18 cellular contexts compared by ENCODE assay signal in the genomic region with DNA sequence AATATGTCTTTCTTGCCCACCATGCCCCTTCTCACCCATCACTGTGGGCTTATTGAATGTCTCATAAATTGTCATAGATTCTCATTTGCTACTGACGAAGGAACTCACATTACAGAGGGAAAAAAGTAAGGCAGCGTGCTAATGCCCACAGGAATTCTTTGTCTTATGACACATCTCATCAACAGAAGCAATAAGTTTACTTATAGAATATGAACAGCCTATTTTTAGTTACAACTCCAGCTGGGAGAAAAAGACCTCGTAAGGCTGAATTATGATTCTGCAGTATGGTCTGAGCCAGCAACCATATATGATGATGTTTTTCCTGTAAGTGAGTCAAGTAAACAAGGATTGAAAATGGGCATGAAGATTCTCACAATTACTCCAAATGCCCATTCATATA. TPM values are rescaled to one million over a fixed set of nuclear protein-coding genes. Genes with fewer than 3 reads are reported as not detected.
DNase-seq lines count a peak whose midpoint lies in the region; ATAC-seq and TF ChIP-seq lines count a peak whose summit lies in the region.
"Had no signal": no experiment of that assay in that cellular context is flagged by ENCODE, and none has a peak within 500 bp of the region (broad histone marks: within the 10 kb centered on the region; RNA-seq: fewer than 3 reads in every experiment).

No MANE protein-coding gene starts in this region.

- DNase-seq in Panc1 (ENCODE audit: low read depth, low spot score) (peak; percentile 30), chondrocyte (ENCODE audit: low spot score) (no peak), mesendoderm (no peak), T-helper 9 cell (no peak), GM23248 (no peak)
- DNase-seq: CD8-positive, alpha-beta T cell; COR-L47; DMS153; DMS79 treated with DMSO at 0.1 percent for 48 hours; EL; GDM1; H9 had no signal

- H3K36me3 ChIP-seq in Panc1 (ENCODE audit: control insufficient read depth, insufficient read depth, low read length) (no peaks in the 10 kb centered on the region), mesendoderm (ENCODE audit: control insufficient read depth, insufficient read depth, low read length) (no peaks in the 10 kb centered on the region), GM23248 (ENCODE audit: low read depth) (no peaks in the 10 kb centered on the region)

- no peaks in the 10 kb centered on the region for H4K20me1 ChIP-seq in GM23248 (ENCODE audit: insufficient read depth)

- H2BK5ac ChIP-seq in mesendoderm (ENCODE audit: low read length) = no peak overlapping the region

- H3K23ac ChIP-seq in mesendoderm (ENCODE audit: low read length) = no peak overlapping the region

- no peak overlapping the region for H3K4me2 ChIP-seq in mesendoderm (ENCODE audit: low read length)
- no peak overlapping the region for H3K4me2 ChIP-seq in GM23248 (ENCODE audit: unreplicated experiment)
- H3K4me2 ChIP-seq: A549, GM23338 had no signal

- H3K9me3 Mint-ChIP-seq in chondrocyte (ENCODE audit: low read depth) = no peaks in the 10 kb centered on the region
- H3K9me3 Mint-ChIP-seq: CD8-positive, alpha-beta T cell; IgD-negative memory B cell had no signal

- no peak overlapping the region for H2BK120ac ChIP-seq in mesendoderm (ENCODE audit: low read depth, low read length)

- CTCF ChIA-PET in Panc1 (lab: Charles Lee) = no interaction called here

- no peaks in the 10 kb centered on the region for H3K4me1 ChIP-seq in Panc1 (ENCODE audit: control insufficient read depth, insufficient read depth, low read length)
- peaks cover 2% of the 10 kb centered on the region for H3K4me1 ChIP-seq in mesendoderm (ENCODE audit: control insufficient read depth, low read depth, low read length)
- H3K4me1 ChIP-seq in GM23248 (ENCODE audit: insufficient read depth) = no peaks in the 10 kb centered on the region
- H3K4me1 ChIP-seq: A549 had no signal

- TF ChIP-seq CTCF in Panc1 (IDR thresholded peaks at IDR 0.05) (no peak), chondrocyte (IDR thresholded peaks at IDR 0.05) (no peak)

- H4K8ac ChIP-seq in mesendoderm (ENCODE audit: low read depth, low read length) = no peak overlapping the region

- no peak overlapping the region for H3K56ac ChIP-seq in mesendoderm (ENCODE audit: low read length)

- ATAC-seq in Panc1 (no peak), GM18502 (IDR thresholded peaks at IDR 0.05; ENCODE audit: poor library complexity, unreplicated experiment) (no peak), GM19463 (IDR thresholded peaks at IDR 0.05; ENCODE audit: unreplicated experiment) (no peak)
- ATAC-seq: A549; CD8-positive, alpha-beta T cell; GM23338 had no signal

- no peaks in the 10 kb centered on the region for H3K79me2 ChIP-seq in mesendoderm (ENCODE audit: control insufficient read depth, insufficient read depth, low read length)
- no peaks in the 10 kb centered on the region for H3K79me2 ChIP-seq in GM23248 (ENCODE audit: insufficient read depth)

- no peaks in the 10 kb centered on the region for H3K27me3 ChIP-seq in Panc1 (ENCODE audit: control insufficient read depth, insufficient read depth, low read length)
- H3K27me3 ChIP-seq in mesendoderm (ENCODE audit: insufficient read depth, low read length, poor library complexity) = no peaks in the 10 kb centered on the region
- H3K27me3 ChIP-seq in GM23248 (replicated peaks; ENCODE audit: insufficient read depth) = no peaks in the 10 kb centered on the region

- H3K18ac ChIP-seq in mesendoderm (ENCODE audit: low read length) = peak overlapping the region; percentile 20

- H3K4ac ChIP-seq in mesendoderm (ENCODE audit: low read depth, low read length) = no peak overlapping the region

- H3K27ac Mint-ChIP-seq in chondrocyte (ENCODE audit: unreplicated experiment) = peak overlapping the region; percentile 61
- H3K27ac Mint-ChIP-seq: CD8-positive, alpha-beta T cell; GM23338; H9 had no signal

- H3K4me3 ChIP-seq in Panc1 (ENCODE audit: low read depth in 2 of 2, low read length in 2 of 2) (no peak overlapping the region), mesendoderm (ENCODE audit: low read length) (no peak overlapping the region), GM23248 (no peak overlapping the region)
- H3K4me3 ChIP-seq: A549, GM23338 had no signal

- no TSS peak for BruUV-seq in Panc1 (replicated peaks; lab: Mats Ljungman, UMichigan)

- H3K9ac ChIP-seq in mesendoderm (ENCODE audit: low read length) = no peak overlapping the region
- no peak overlapping the region for H3K9ac ChIP-seq in GM23248

- no peak overlapping the region for H4K5ac ChIP-seq in mesendoderm (ENCODE audit: low read length)

- no peak overlapping the region for H2AK5ac ChIP-seq in mesendoderm (ENCODE audit: low read length)

- in situ Hi-C loops in Panc1 (cut with HindIII; ENCODE audit: low pct_unique_long_range_greater_than_20kb, low sequenced_read_pairs) (no loop called here), GM23248 (cut with MboI) (no loop called here)

- no peaks in the 10 kb centered on the region for H3K27me3 Mint-ChIP-seq in chondrocyte (ENCODE audit: low read depth)

- H3K36me3 Mint-ChIP-seq in chondrocyte (ENCODE audit: low read depth) = no peaks in the 10 kb centered on the region
- H3K36me3 Mint-ChIP-seq: CD14-positive monocyte; CD8-positive, alpha-beta T cell; IgD-negative memory B cell had no signal

- POLR2A ChIA-PET in Panc1 (lab: Charles Lee) = no interaction called here

- H3K9me3 ChIP-seq in Panc1 (ENCODE audit: control insufficient read depth, insufficient read depth, low read depth, low read length) (no peaks in the 10 kb centered on the region), GM23248 (ENCODE audit: low read depth) (no peaks in the 10 kb centered on the region)
- H3K9me3 ChIP-seq: A549 had no signal

- H3F3A ChIP-seq in GM23248 (ENCODE audit: insufficient read depth) = no peaks in the 10 kb centered on the region

- peaks cover 19% of the 10 kb centered on the region for H3K4me1 Mint-ChIP-seq in chondrocyte (ENCODE audit: low read depth)
- H3K4me1 Mint-ChIP-seq: CD14-positive monocyte, IgD-negative memory B cell had no signal

- intact Hi-C loops in Panc1 (cut with micrococcal nuclease; ENCODE audit: unreplicated experiment) = no loop called here

- peak overlapping the region; percentile 88 for H2BK15ac ChIP-seq in mesendoderm (replicated peaks; ENCODE audit: low read depth)

- no peaks in the 10 kb centered on the region for H3K9me2 ChIP-seq in GM23248 (ENCODE audit: insufficient read depth)

- H3K4me3 Mint-ChIP-seq in chondrocyte (ENCODE audit: unreplicated experiment) = no peak overlapping the region
- H3K4me3 Mint-ChIP-seq: CD14-positive monocyte; CD8-positive, alpha-beta T cell; GM23338; H9; IgD-negative memory B cell had no signal

- no peak overlapping the region for H2AFZ ChIP-seq in GM23248
- H2AFZ ChIP-seq: GM23338 had no signal

- H3K27ac ChIP-seq in Panc1 (ENCODE audit: low read length) (no peak overlapping the region), mesendoderm (ENCODE audit: low read depth, low read length) (no peak overlapping the region), GM23248 (no peak overlapping the region)
- H3K27ac ChIP-seq: A549 had no signal

- no CpG with 5 or more reads among the region's 3 CpGs for WGBS in mesendoderm (ENCODE audit: extremely low coverage, insufficient coverage, low lambda C conversion rate)
- whole genome bisulfite sequencing in GM23248 (ENCODE audit: low coverage in 1 of 2, low lambda C conversion rate in 2 of 2, missing lambda C conversion rate in 2 of 2), 2 experiments = 47 to 57% methylated on average over 3 of the region's 3 CpGs

- no peaks in the 10 kb centered on the region for H3K79me1 ChIP-seq in mesendoderm (ENCODE audit: low read length)

RNA-seq across cellular contexts. Expression of a gene that starts 22.3 kb away (rescaled TPM):
- 14.0 TPM for total RNA-seq in Panc1 (2021; ENCODE audit: unreplicated experiment)
- polyA plus RNA-seq in Panc1 (2012; ENCODE audit: insufficient read length) = 15.6 TPM
- 6.4 to 11.2 TPM (median 8.5 TPM) in 3 replicates for total RNA-seq in chondrocyte
- 7.5 TPM for polyA plus RNA-seq in mesendoderm (2013, experiment 1 of 2)
- polyA plus RNA-seq in mesendoderm (2013, experiment 2 of 2) = 6.5 TPM
- total RNA-seq in GM23248 (2014; rRNA removed; shearing (Covaris generic)) = 1.8 and 6.5 TPM in 2 replicates
- 8.0 and 9.0 TPM in 2 replicates for polyA plus RNA-seq in GM23248 (2016; fragmentation: Nextera tagmentation; extraction: Ambion mirVana)
